In the genomic region with DNA sequence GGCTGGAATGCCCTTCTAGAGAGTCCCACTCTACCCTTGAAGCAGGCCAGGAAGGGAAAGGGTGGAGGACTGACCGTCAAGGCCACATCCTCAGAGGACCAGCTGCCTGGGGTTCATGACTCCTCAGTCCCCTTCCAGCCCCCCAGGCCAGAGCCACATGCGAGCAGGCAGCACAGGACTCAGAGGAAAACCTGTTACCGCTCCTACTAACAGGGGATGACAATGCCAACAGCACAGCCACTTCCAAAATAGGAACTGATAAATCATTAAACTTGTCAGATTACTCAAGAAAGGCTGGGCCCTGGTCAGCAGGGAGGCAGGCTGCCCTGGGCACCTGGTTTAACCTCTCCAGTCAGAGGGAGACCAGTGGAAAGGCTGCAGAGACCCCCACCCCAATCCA, we compare ENCODE assay signal across 8 cellular contexts.
"Had no signal": no experiment of that assay in that cellular context is flagged by ENCODE, and none has a peak within 500 bp of the region (broad histone marks: within the 10 kb centered on the region; RNA-seq: fewer than 3 reads in every experiment).

No MANE protein-coding gene starts in this region.

- DNase-seq: GM23248, GOT3, H9, HCEC 1CT, KBM-7 had no signal

- H3K4me3 ChIP-seq: GM23248 had no signal

- H3K27ac ChIP-seq: GM23248, KMS-11 had no signal

- FAIRE-seq: H54, HTR-8/SVneo had no signal

- H3K9ac ChIP-seq: GM23248, KMS-11 had no signal

- H3K4me2 ChIP-seq: KMS-11 had no signal

- H2AFZ ChIP-seq: GM23248 had no signal
